22 cellular contexts compared by ENCODE assay signal in the genomic region with DNA sequence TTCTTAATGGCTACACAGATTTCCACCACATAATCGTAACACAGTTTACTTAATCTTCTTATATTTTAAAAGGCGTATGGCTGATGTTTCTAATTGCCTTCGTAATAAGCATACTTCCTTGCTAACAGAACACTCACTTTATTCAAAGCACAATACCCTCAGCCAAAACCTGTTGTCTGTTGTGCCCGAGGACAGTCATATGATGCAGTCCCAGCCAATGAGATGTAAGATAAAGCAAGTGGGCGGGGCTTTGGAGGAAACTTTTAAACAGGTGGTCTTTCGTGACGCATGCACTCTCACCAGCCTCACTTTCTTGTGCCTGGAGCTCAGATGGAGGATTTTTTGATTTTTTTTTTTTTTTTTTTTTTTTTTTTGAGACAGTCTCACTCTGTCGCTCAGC.
"Had no signal": no experiment of that assay in that cellular context is flagged by ENCODE, and none has a peak within 500 bp of the region (broad histone marks: within the 10 kb centered on the region; RNA-seq: fewer than 3 reads in every experiment).

No MANE protein-coding gene starts in this region.

- DNase-seq: dermis blood vessel endothelial cell; esophagus squamous epithelium; immature natural killer cell; kidney; left cardiac atrium; left ventricle myocardium inferior; lower lobe of right lung; natural killer cell; nucleus accumbens; pancreas; right cardiac atrium; small intestine; stimulated activated CD4-positive, alpha-beta T cell treated with anti-CD3 and anti-CD28 coated beads, Interleukin-12 subunit alpha, Interleukin-12 subunit beta, amount 100 ng/mL, for 4 hours; stimulated activated naive CD4-positive, alpha-beta T cell; stomach; substantia nigra; trophoblast cell had no signal

- H3K27me3 Mint-ChIP-seq: memory B cell, progenitor cell of endocrine pancreas had no signal

- H3K4me1 ChIP-seq: pancreas had no signal

- H3K4me1 Mint-ChIP-seq: memory B cell had no signal

- H3K27ac Mint-ChIP-seq: immature natural killer cell, memory B cell, mesothelial cell of epicardium, natural killer cell, neural progenitor cell, progenitor cell of endocrine pancreas had no signal

- H3K27me3 ChIP-seq: esophagus squamous epithelium, gastroesophageal sphincter, neural progenitor cell, pancreas, stomach had no signal

- H3K9me3 ChIP-seq: esophagus squamous epithelium, gastroesophageal sphincter, left ventricle myocardium inferior, lower lobe of right lung, pancreas, stomach had no signal

- FAIRE-seq: kidney, pancreas, small intestine had no signal

- H3K9me3 Mint-ChIP-seq: immature natural killer cell, memory B cell, natural killer cell had no signal

- H3K36me3 ChIP-seq: esophagus squamous epithelium, gastroesophageal sphincter, left ventricle myocardium inferior, lower lobe of right lung, neural progenitor cell, pancreas, stomach had no signal

- H3K4me3 Mint-ChIP-seq: immature natural killer cell, memory B cell, mesothelial cell of epicardium, natural killer cell, neural progenitor cell had no signal

- H3K4me3 ChIP-seq: esophagus squamous epithelium, gastroesophageal sphincter, left ventricle myocardium inferior, lower lobe of right lung, neural progenitor cell, pancreas, stomach had no signal

- H3K36me3 Mint-ChIP-seq: natural killer cell had no signal

- H3K27ac ChIP-seq: esophagus squamous epithelium, gastroesophageal sphincter, left ventricle myocardium inferior, lower lobe of right lung, neural progenitor cell, pancreas, stomach had no signal
